ENCODE assay signal across 15 cellular contexts in genomic region chr22:46828323-46829139, GRCh38.
DNase-seq lines count a peak whose midpoint lies in the region; ATAC-seq and TF ChIP-seq lines count a peak whose summit lies in the region.
"Had no signal": no experiment of that assay in that cellular context is flagged by ENCODE, and none has a peak within 500 bp of the region (broad histone marks: within the 10 kb centered on the region; RNA-seq: fewer than 3 reads in every experiment).

No MANE protein-coding gene starts in this region.

- CTCF ChIA-PET in CD4-positive, alpha-beta T cell (lab: Charles Lee), result no interaction called here

- H3K4me3 Mint-ChIP-seq in CD4-positive, alpha-beta T cell, result no peak overlapping the region
- H3K4me3 Mint-ChIP-seq: activated CD4-positive, alpha-beta T cell treated with anti-CD3 and anti-CD28 coated beads, Interleukin-2, amount 10 ng/mL, durations not matched to agents 7 days and 5 days; neural progenitor cell had no signal

- no peak overlapping the region for H3K27ac Mint-ChIP-seq in CD4-positive, alpha-beta T cell
- H3K27ac Mint-ChIP-seq: activated CD4-positive, alpha-beta T cell treated with anti-CD3 and anti-CD28 coated beads, Interleukin-2, amount 10 ng/mL, durations not matched to agents 7 days and 5 days; neural progenitor cell had no signal

- H3K36me3 ChIP-seq in sigmoid colon, result no peaks in the 10 kb centered on the region
- H3K36me3 ChIP-seq: neural progenitor cell had no signal

- peaks cover 0 to 38% (median 34%) of the 10 kb centered on the region in 4 donors for H3K4me1 ChIP-seq in sigmoid colon
- H3K4me1 ChIP-seq: neural progenitor cell had no signal

- H3K36me3 Mint-ChIP-seq in CD4-positive, alpha-beta T cell (ENCODE audit: low read depth), result peaks cover 83% of the 10 kb centered on the region

- H3K27me3 Mint-ChIP-seq in CD4-positive, alpha-beta T cell, result no peaks in the 10 kb centered on the region
- H3K27me3 Mint-ChIP-seq: activated CD4-positive, alpha-beta T cell treated with anti-CD3 and anti-CD28 coated beads, Interleukin-2, amount 10 ng/mL, durations not matched to agents 7 days and 5 days had no signal

- H3K27ac ChIP-seq in epithelial cell of prostate, result peak overlapping the region; percentile 73
- H3K27ac ChIP-seq in sigmoid colon, result peak overlapping the region in 3 of 4 donors; percentile 46 to 83 (median 80)
- H3K27ac ChIP-seq in CD4-positive, alpha-beta T cell (ENCODE audit: low read depth, low read length), result no peak overlapping the region
- H3K27ac ChIP-seq: 22Rv1, neural progenitor cell had no signal

- DNase-seq in DMS79 treated with DMSO at 0.1 percent for 48 hours (lab: John Stamatoyannopoulos, UW) (peak; percentile 54), DMS79 (lab: John Stamatoyannopoulos, UW) (no peak), NCI-H510A (lab: John Stamatoyannopoulos, UW) (peak; percentile 54), epithelial cell of prostate (ENCODE audit: low read depth, low spot score) (no peak), sigmoid colon (no peak), amniotic stem cell (lab: John Stamatoyannopoulos, UW) (no peak)
- no peak for DNase-seq in CD4-positive, alpha-beta T cell
- DNase-seq in activated effector memory CD4-positive, alpha-beta T cell treated with anti-CD3 and anti-CD28 coated beads, Interleukin-2, amount 50 U/mL, for 16 hours, result no peak
- DNase-seq: activated CD4-positive, alpha-beta T cell treated with anti-CD3 and anti-CD28 coated beads, Interleukin-2, amount 10 ng/mL, durations not matched to agents 7 days and 5 days; head of caudate nucleus; left lung; NCI-H1105; NCI-H526 treated with DMSO at 0.1 percent for 48 hours had no signal

- no peak for TF ChIP-seq CTCF in sigmoid colon (IDR thresholded peaks at IDR 0.05)
- no peak for TF ChIP-seq CTCF in CD4-positive, alpha-beta T cell (IDR thresholded peaks at IDR 0.05)

- ATAC-seq in CD4-positive, alpha-beta T cell (ENCODE audit: poor library complexity), result no peak

- no peaks in the 10 kb centered on the region for H3K9me3 ChIP-seq in sigmoid colon
- no peaks in the 10 kb centered on the region for H3K9me3 ChIP-seq in CD4-positive, alpha-beta T cell (ENCODE audit: control insufficient read depth, low read length)
- H3K9me3 ChIP-seq: left lung had no signal

- intact Hi-C loops in sigmoid colon (cut with DNase I), result no loop called here
- intact Hi-C loops in CD4-positive, alpha-beta T cell (cut with DNase I, micrococcal nuclease), result no loop called here

- H3K4me3 ChIP-seq in sigmoid colon, result no peak overlapping the region
- H3K4me3 ChIP-seq: left lung, neural progenitor cell had no signal

- TF ChIP-seq EP300 in sigmoid colon (IDR thresholded peaks at IDR 0.05), result no peak

- H3K27me3 ChIP-seq in sigmoid colon, result no peaks in the 10 kb centered on the region
- H3K27me3 ChIP-seq in CD4-positive, alpha-beta T cell (ENCODE audit: control insufficient read depth, insufficient read depth, low read length), result no peaks in the 10 kb centered on the region
- H3K27me3 ChIP-seq: left lung, neural progenitor cell had no signal

- peaks cover 18% of the 10 kb centered on the region for H3K4me1 Mint-ChIP-seq in CD4-positive, alpha-beta T cell (ENCODE audit: low read depth)

- POLR2A ChIA-PET in CD4-positive, alpha-beta T cell (lab: Charles Lee), result interaction anchor here (0.5 kb wide), 1 partner anchor 23 kb away, joined by 4 read pairs; no protein-coding TSS in a partner anchor

- 93% methylated on average over 12 of the region's 12 CpGs for WGBS in sigmoid colon, 2 donors

- no peaks in the 10 kb centered on the region for H3K9me3 Mint-ChIP-seq in CD4-positive, alpha-beta T cell

- no peak for TF ChIP-seq POLR2A in sigmoid colon (IDR thresholded peaks at IDR 0.05)

Comparison
In these comparisons a context has a peak if more than half of its experiments do, and no peak if none do; other contexts are left out.
1. DNase-seq: peak in DMS79 treated with DMSO at 0.1 percent for 48 hours (single experiment) and NCI-H510A (single experiment); none in DMS79 (single experiment), epithelial cell of prostate (single experiment), sigmoid colon (single experiment), CD4-positive, alpha-beta T cell (0 of 10), activated effector memory CD4-positive, alpha-beta T cell treated with anti-CD3 and anti-CD28 coated beads, Interleukin-2, amount 50 U/mL, for 16 hours (single experiment) and amniotic stem cell (single experiment).